Comparison of ENCODE assay signal across 8 cellular contexts in genomic region chr13:102799544-102800144, GRCh38. TPM values are rescaled to one million over a fixed set of nuclear protein-coding genes. Genes with fewer than 3 reads are reported as not detected.
DNase-seq lines count a peak whose midpoint lies in the region; ATAC-seq and TF ChIP-seq lines count a peak whose summit lies in the region.

No MANE protein-coding gene starts in this region.

- H3K27ac ChIP-seq in endodermal cell (ENCODE audit: low read depth, low read length) = no peak overlapping the region
- no peak overlapping the region for H3K27ac ChIP-seq in mesodermal cell (ENCODE audit: low read depth, low read length, severe bottlenecking)
- peak overlapping the region; percentile 89 for H3K27ac ChIP-seq in upper lobe of right lung

- peak overlapping the region; percentile 92 for H3K4me3 Mint-ChIP-seq in T-helper 2 cell treated with Interferon-gamma antibody and Interleukin-4, amounts not matched to agents 5 μg/mL and 100 μg/mL, for 36 hours
- peak overlapping the region; percentile 77 for H3K4me3 Mint-ChIP-seq in endodermal cell

- H3K27me3 ChIP-seq in BJ (ENCODE audit: control insufficient read depth, insufficient read depth, low read length) = no peaks in the 10 kb centered on the region
- H3K27me3 ChIP-seq in endodermal cell (ENCODE audit: control insufficient read depth, insufficient read depth, low read length, poor library complexity, severe bottlenecking) = no peaks in the 10 kb centered on the region
- H3K27me3 ChIP-seq in upper lobe of right lung = no peaks in the 10 kb centered on the region

- H3K27me3 Mint-ChIP-seq in T-helper 2 cell treated with Interferon-gamma antibody and Interleukin-4, amounts not matched to agents 5 μg/mL and 100 μg/mL, for 36 hours (ENCODE audit: low read depth) = no peaks in the 10 kb centered on the region
- H3K27me3 Mint-ChIP-seq in endodermal cell (ENCODE audit: insufficient read depth) = peaks cover 3% of the 10 kb centered on the region

- H3K27ac Mint-ChIP-seq in T-helper 2 cell treated with Interferon-gamma antibody and Interleukin-4, amounts not matched to agents 5 μg/mL and 100 μg/mL, for 36 hours = peak overlapping the region; percentile 89
- H3K27ac Mint-ChIP-seq in endodermal cell = no peak overlapping the region

- ATAC-seq in GM18909 (IDR thresholded peaks at IDR 0.05; ENCODE audit: poor library complexity, unreplicated experiment) = peak; percentile 7
- peak; percentile 7 for ATAC-seq in HG03108 (IDR thresholded peaks at IDR 0.05; ENCODE audit: unreplicated experiment)
- peak; percentile 21 for ATAC-seq in upper lobe of right lung

- DNase-seq in BJ (ENCODE audit: low read depth) = no peak
- peak; percentile 14 for DNase-seq in T-helper 2 cell treated with Interferon-gamma antibody and Interleukin-4, amounts not matched to agents 5 μg/mL and 100 μg/mL, for 36 hours (ENCODE audit: low spot score)
- peak; percentile 73 for DNase-seq in endodermal cell
- DNase-seq in upper lobe of right lung = peak; percentile 75
- no peak for DNase-seq in OCI-M2 (lab: John Stamatoyannopoulos, UW; ENCODE audit: unreplicated experiment)

- CTCF ChIA-PET in BJ (lab: Yijun Ruan, JAX) = interaction anchor here (0.7 to 4.0 kb wide), 17 partner anchors 11 to 218 kb away, joined by 3 to 11 read pairs (median 4); partner anchors contain the start of gene ERCC5

- H3K36me3 Mint-ChIP-seq in T-helper 2 cell treated with Interferon-gamma antibody and Interleukin-4, amounts not matched to agents 5 μg/mL and 100 μg/mL, for 36 hours (ENCODE audit: low read depth) = peaks cover 8% of the 10 kb centered on the region
- no peaks in the 10 kb centered on the region for H3K36me3 Mint-ChIP-seq in endodermal cell (ENCODE audit: low read depth)

- H3K36me3 ChIP-seq in BJ (ENCODE audit: control insufficient read depth, insufficient read depth, low read length) (no peaks in the 10 kb centered on the region), endodermal cell (ENCODE audit: control insufficient read depth, insufficient read depth, low read length) (no peaks in the 10 kb centered on the region), mesodermal cell (ENCODE audit: control insufficient read depth, insufficient read depth, low read length) (peaks cover 7% of the 10 kb centered on the region), upper lobe of right lung (no peaks in the 10 kb centered on the region)

- H3K4me1 Mint-ChIP-seq in T-helper 2 cell treated with Interferon-gamma antibody and Interleukin-4, amounts not matched to agents 5 μg/mL and 100 μg/mL, for 36 hours (ENCODE audit: low read depth) = peaks cover 39% of the 10 kb centered on the region
- peaks cover 4% of the 10 kb centered on the region for H3K4me1 Mint-ChIP-seq in endodermal cell

- H3K9ac ChIP-seq in endodermal cell (ENCODE audit: extremely low read depth, low read length, poor library complexity, severe bottlenecking) = no peak overlapping the region

- intact Hi-C loops in upper lobe of right lung (cut with DNase I) = no loop called here

- H3K4me1 ChIP-seq in endodermal cell (ENCODE audit: control insufficient read depth, insufficient read depth, low read length) (no peaks in the 10 kb centered on the region), mesodermal cell (ENCODE audit: control insufficient read depth, insufficient read depth, low read length, poor library complexity, severe bottlenecking) (no peaks in the 10 kb centered on the region), upper lobe of right lung (peaks cover 28% of the 10 kb centered on the region)

- POLR2A ChIA-PET in BJ (lab: Charles Lee) = no interaction called here

- TF ChIP-seq CTCF in BJ (IDR thresholded peaks at IDR 0.05; ENCODE audit: insufficient read depth, low read depth, low read length) (no peak), endodermal cell (conservative IDR thresholded peaks at IDR 0.05) (no peak), upper lobe of right lung (IDR thresholded peaks at IDR 0.05) (no peak)

- H3K4me3 ChIP-seq in BJ (ENCODE audit: low read depth, low read length) (peak overlapping the region; percentile 96), endodermal cell (ENCODE audit: low read length) (peak overlapping the region; percentile 95), mesodermal cell (ENCODE audit: extremely low read depth, insufficient read depth, low read length, poor library complexity, severe bottlenecking) (peak overlapping the region; percentile 85), upper lobe of right lung (peak overlapping the region; percentile 97)

- H3K9me3 ChIP-seq in endodermal cell (ENCODE audit: control insufficient read depth, low read length) (no peaks in the 10 kb centered on the region), mesodermal cell (ENCODE audit: control insufficient read depth, low read length) (no peaks in the 10 kb centered on the region), upper lobe of right lung (no peaks in the 10 kb centered on the region)

- H3K9me3 Mint-ChIP-seq in T-helper 2 cell treated with Interferon-gamma antibody and Interleukin-4, amounts not matched to agents 5 μg/mL and 100 μg/mL, for 36 hours = no peaks in the 10 kb centered on the region
- no peaks in the 10 kb centered on the region for H3K9me3 Mint-ChIP-seq in endodermal cell

- 0 to 10% methylated on average over 14 to 52 of the region's 52 CpGs for WGBS in endodermal cell (ENCODE audit: insufficient coverage in 1 of 2, insufficient read length in 1 of 2), 2 experiments
- 3 to 5% methylated on average over 36 to 44 of the region's 52 CpGs for WGBS in mesodermal cell (ENCODE audit: insufficient coverage in 2 of 2), 2 experiments

RNA-seq across cellular contexts. Expression of gene BIVM, which starts 0.7 kb away (rescaled TPM):
- 9.5 and 15.4 TPM in 2 replicates for polyA plus RNA-seq in BJ (2011; rRNA removed)
- polyA minus RNA-seq in BJ (2011; rRNA and poly(A)+ RNA removed) = 2.1 and 3.0 TPM in 2 replicates
- total RNA-seq in endodermal cell (10 to 100 TPM; 14.7 to 15.0 TPM), upper lobe of right lung (16.1 TPM)
- polyA plus RNA-seq in endodermal cell (2013, experiment 1 of 2) = 14.8 TPM
- polyA plus RNA-seq in endodermal cell (2013, experiment 2 of 2) = 13.7 TPM
- 12.2 TPM for polyA plus RNA-seq in mesodermal cell (2013, experiment 1 of 2)
- 13.0 TPM for polyA plus RNA-seq in mesodermal cell (2013, experiment 2 of 2)

RNA-seq across cellular contexts. Expression of gene POGLUT2, which starts 0.9 kb away (rescaled TPM):
- 11.0 and 19.1 TPM in 2 replicates for polyA plus RNA-seq in BJ (2011; rRNA removed)
- polyA minus RNA-seq in BJ (2011; rRNA and poly(A)+ RNA removed) = 2.1 and 3.2 TPM in 2 replicates
- 10 to 100 TPM; 16.0 to 18.1 TPM for total RNA-seq in endodermal cell
- 28.0 TPM for polyA plus RNA-seq in endodermal cell (2013, experiment 1 of 2)
- 26.5 TPM for polyA plus RNA-seq in endodermal cell (2013, experiment 2 of 2)
- 30.9 TPM for polyA plus RNA-seq in mesodermal cell (2013, experiment 1 of 2)
- polyA plus RNA-seq in mesodermal cell (2013, experiment 2 of 2) = 28.6 TPM
- total RNA-seq in upper lobe of right lung = 5.1 TPM

RNA-seq across cellular contexts. Expression of gene TEX30, which starts 26.1 kb away (rescaled TPM):
- polyA plus RNA-seq in BJ (2011; rRNA removed) = 5.5 and 10.5 TPM in 2 replicates
- 0.72 and 1.6 TPM in 2 replicates for polyA minus RNA-seq in BJ (2011; rRNA and poly(A)+ RNA removed)
- 10 to 100 TPM; 10.0 to 11.5 TPM for total RNA-seq in endodermal cell
- 18.5 TPM for polyA plus RNA-seq in endodermal cell (2013, experiment 1 of 2)
- 19.6 TPM for polyA plus RNA-seq in endodermal cell (2013, experiment 2 of 2)
- 12.7 TPM for polyA plus RNA-seq in mesodermal cell (2013, experiment 1 of 2)
- 11.5 TPM for polyA plus RNA-seq in mesodermal cell (2013, experiment 2 of 2)
- total RNA-seq in upper lobe of right lung = 5.8 TPM

RNA-seq across cellular contexts. Expression of gene ERCC5, which starts 46.2 kb away (rescaled TPM):
- polyA plus RNA-seq in BJ (2011; rRNA removed) = 21.7 and 35.1 TPM in 2 replicates
- 15.5 and 23.6 TPM in 2 replicates for polyA minus RNA-seq in BJ (2011; rRNA and poly(A)+ RNA removed)
- total RNA-seq in endodermal cell (10 to 100 TPM; 22.4 to 26.7 TPM), upper lobe of right lung (50.7 TPM)
- 36.3 TPM for polyA plus RNA-seq in endodermal cell (2013, experiment 1 of 2)
- 42.0 TPM for polyA plus RNA-seq in endodermal cell (2013, experiment 2 of 2)
- polyA plus RNA-seq in mesodermal cell (2013, experiment 1 of 2) = 49.0 TPM
- 47.9 TPM for polyA plus RNA-seq in mesodermal cell (2013, experiment 2 of 2)

Comparison
In these comparisons a context has a peak if more than half of its experiments do, and no peak if none do; other contexts are left out.
1. DNase-seq: peak in T-helper 2 cell treated with Interferon-gamma antibody and Interleukin-4, amounts not matched to agents 5 μg/mL and 100 μg/mL, for 36 hours (single experiment), endodermal cell (single experiment) and upper lobe of right lung (single experiment); none in BJ (single experiment) and OCI-M2 (single experiment).
2. Peak in every context shown above with its lines, with median percentiles within 50 percentile points of each other: H3K4me3 ChIP-seq and ATAC-seq.